ENCODE assay signal across 22 cellular contexts in the genomic region with DNA sequence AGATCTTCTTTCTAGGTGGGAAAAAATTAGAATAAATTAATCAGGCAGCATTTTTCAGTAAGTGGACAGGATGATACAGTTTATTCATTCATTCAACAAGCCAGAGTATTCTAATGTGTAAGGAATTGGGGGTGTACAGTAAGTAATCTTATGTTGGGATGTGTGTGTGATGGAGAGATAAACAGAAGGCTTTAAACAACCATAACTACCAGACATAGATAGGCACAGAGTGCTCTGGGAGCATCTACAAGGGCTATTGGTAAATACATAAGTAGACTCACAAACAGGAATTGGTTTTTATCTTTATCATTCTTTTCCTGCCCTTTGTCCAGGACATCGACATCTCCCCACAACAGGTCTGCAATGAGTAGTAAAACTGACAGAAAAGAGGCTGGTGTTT. TPM values are rescaled to one million over a fixed set of nuclear protein-coding genes. Genes with fewer than 3 reads are reported as not detected.
DNase-seq lines count a peak whose midpoint lies in the region; ATAC-seq lines count a peak whose summit lies in the region.
"Had no signal": no experiment of that assay in that cellular context is flagged by ENCODE, and none has a peak within 500 bp of the region (broad histone marks: within the 10 kb centered on the region; RNA-seq: fewer than 3 reads in every experiment).

No MANE protein-coding gene starts in this region.

- H3K36me3 ChIP-seq in CD8-positive, alpha-beta memory T cell (ENCODE audit: insufficient read depth, low read length), result no peaks in the 10 kb centered on the region
- H3K36me3 ChIP-seq: HAP-1, heart right ventricle had no signal

- POLR2A ChIA-PET in activated CD4-positive, alpha-beta T cell treated with anti-CD3 and anti-CD28 coated beads, Interleukin-2, amount 10 ng/mL, durations not matched to agents 7 days and 5 days (lab: Charles Lee), result interaction anchor here (0.6 kb wide), 1 partner anchor 37 kb away, joined by 3 read pairs; no protein-coding TSS in a partner anchor
- POLR2A ChIA-PET in CD8-positive, alpha-beta memory T cell (lab: Charles Lee), result no interaction called here
- POLR2A ChIA-PET in naive thymus-derived CD8-positive, alpha-beta T cell (lab: Charles Lee), result no interaction called here

- peaks cover 21% of the 10 kb centered on the region for H3K4me1 Mint-ChIP-seq in activated CD4-positive, alpha-beta T cell treated with anti-CD3 and anti-CD28 coated beads, Interleukin-2, amount 10 ng/mL, durations not matched to agents 7 days and 5 days
- H3K4me1 Mint-ChIP-seq in CD8-positive, alpha-beta memory T cell, result peaks cover 11 to 14% (median 13%) of the 10 kb centered on the region in 3 donors
- peaks cover 28% of the 10 kb centered on the region for H3K4me1 Mint-ChIP-seq in activated naive CD8-positive, alpha-beta T cell (ENCODE audit: low read depth)
- H3K4me1 Mint-ChIP-seq in naive thymus-derived CD8-positive, alpha-beta T cell, result peaks cover 5 to 16% (median 12%) of the 10 kb centered on the region in 4 donors

- no peaks in the 10 kb centered on the region for H3K9me3 Mint-ChIP-seq in activated CD4-positive, alpha-beta T cell treated with anti-CD3 and anti-CD28 coated beads, Interleukin-2, amount 10 ng/mL, durations not matched to agents 7 days and 5 days
- H3K9me3 Mint-ChIP-seq in CD8-positive, alpha-beta memory T cell, result no peaks in the 10 kb centered on the region
- no peaks in the 10 kb centered on the region for H3K9me3 Mint-ChIP-seq in activated naive CD8-positive, alpha-beta T cell (ENCODE audit: low read depth)
- no peaks in the 10 kb centered on the region for H3K9me3 Mint-ChIP-seq in naive thymus-derived CD8-positive, alpha-beta T cell
- H3K9me3 Mint-ChIP-seq: brain, memory B cell had no signal

- H3K27me3 ChIP-seq in CD8-positive, alpha-beta memory T cell (ENCODE audit: insufficient read depth, low read length, poor library complexity, severe bottlenecking), result no peaks in the 10 kb centered on the region
- H3K27me3 ChIP-seq: heart right ventricle had no signal

- ATAC-seq in naive thymus-derived CD8-positive, alpha-beta T cell, result peak in 1 of 2 donors; percentile 5
- ATAC-seq in GM18858 (IDR thresholded peaks at IDR 0.05; ENCODE audit: unreplicated experiment), result no peak
- ATAC-seq: heart right ventricle, left cardiac atrium, psoas muscle had no signal

- peak overlapping the region; percentile 28 for H3K4me3 ChIP-seq in CD8-positive, alpha-beta memory T cell (ENCODE audit: low read length)
- H3K4me3 ChIP-seq: HAP-1, heart right ventricle, PC-9, psoas muscle had no signal

- DNase-seq in activated CD4-positive, alpha-beta T cell treated with anti-CD3 and anti-CD28 coated beads, Interleukin-2, amount 10 ng/mL, durations not matched to agents 7 days and 5 days, result no peak
- DNase-seq in activated CD4-positive, alpha-beta T cell treated with anti-CD3 and anti-CD28 coated beads, Interleukin-2, amount 50 U/mL, for 48 hours, result no peak
- no peak for DNase-seq in CD8-positive, alpha-beta memory T cell
- DNase-seq in naive thymus-derived CD8-positive, alpha-beta T cell, result no peak
- no peak for DNase-seq in activated CD4-positive, CD25-positive, alpha-beta regulatory T cell treated with anti-CD3 and anti-CD28 coated beads, Interleukin-2, amount 50 U/mL, for 72 hours
- DNase-seq in DMS79 (lab: John Stamatoyannopoulos, UW), result no peak
- DNase-seq: EL; foreskin fibroblast; heart right ventricle; Karpas-422; left cardiac atrium; NCI-H1436 treated with DMSO at 0.1 percent for 48 hours; NCI-H510A treated with DMSO at 0.1 percent for 48 hours; NK-92 treated with Interleukin-12 subunit alpha and Interleukin-12 subunit beta, amount 100 ng/mL, for 24 hours; PC-9; psoas muscle; Right ventricle myocardium superior had no signal

- peak overlapping the region; percentile 76 for H3K27ac Mint-ChIP-seq in activated CD4-positive, alpha-beta T cell treated with anti-CD3 and anti-CD28 coated beads, Interleukin-2, amount 10 ng/mL, durations not matched to agents 7 days and 5 days
- peak overlapping the region in 5 of 8 donors; percentile 1 to 83 (median 32) for H3K27ac Mint-ChIP-seq in CD8-positive, alpha-beta memory T cell
- peak overlapping the region; percentile 54 for H3K27ac Mint-ChIP-seq in activated naive CD8-positive, alpha-beta T cell
- peak overlapping the region in 8 of 10 donors; percentile 1 to 70 (median 36) for H3K27ac Mint-ChIP-seq in naive thymus-derived CD8-positive, alpha-beta T cell
- H3K27ac Mint-ChIP-seq: brain, memory B cell had no signal

- H3K27me3 Mint-ChIP-seq in activated CD4-positive, alpha-beta T cell treated with anti-CD3 and anti-CD28 coated beads, Interleukin-2, amount 10 ng/mL, durations not matched to agents 7 days and 5 days, result no peaks in the 10 kb centered on the region
- H3K27me3 Mint-ChIP-seq in CD8-positive, alpha-beta memory T cell, result no peaks in the 10 kb centered on the region
- H3K27me3 Mint-ChIP-seq in activated naive CD8-positive, alpha-beta T cell, result no peaks in the 10 kb centered on the region
- peaks cover 0 to 2% (median 0%) of the 10 kb centered on the region in 5 donors for H3K27me3 Mint-ChIP-seq in naive thymus-derived CD8-positive, alpha-beta T cell
- H3K27me3 Mint-ChIP-seq: brain had no signal

- peaks cover 3% of the 10 kb centered on the region for H3K36me3 Mint-ChIP-seq in activated CD4-positive, alpha-beta T cell treated with anti-CD3 and anti-CD28 coated beads, Interleukin-2, amount 10 ng/mL, durations not matched to agents 7 days and 5 days (ENCODE audit: low read depth)
- H3K36me3 Mint-ChIP-seq in CD8-positive, alpha-beta memory T cell, result no peaks in the 10 kb centered on the region
- H3K36me3 Mint-ChIP-seq in activated naive CD8-positive, alpha-beta T cell, result no peaks in the 10 kb centered on the region
- H3K36me3 Mint-ChIP-seq in naive thymus-derived CD8-positive, alpha-beta T cell, result no peaks in the 10 kb centered on the region
- H3K36me3 Mint-ChIP-seq: memory B cell had no signal

- CTCF ChIA-PET in activated CD4-positive, alpha-beta T cell treated with anti-CD3 and anti-CD28 coated beads, Interleukin-2, amount 10 ng/mL, durations not matched to agents 7 days and 5 days (lab: Charles Lee), result interaction anchor here (0.8 to 1.4 kb wide), 2 partner anchors 8 to 38 kb away, joined by 3 read pairs; no protein-coding TSS in a partner anchor
- CTCF ChIA-PET in CD8-positive, alpha-beta memory T cell (lab: Charles Lee), result no interaction called here

- no peaks in the 10 kb centered on the region for H3K9me3 ChIP-seq in CD8-positive, alpha-beta memory T cell (ENCODE audit: low read length)
- H3K9me3 ChIP-seq: HAP-1, heart right ventricle, psoas muscle had no signal

- no peak overlapping the region for H3K27ac ChIP-seq in CD8-positive, alpha-beta memory T cell (ENCODE audit: low read depth, low read length)
- H3K27ac ChIP-seq: heart right ventricle, PC-9, psoas muscle had no signal

- peaks cover 4% of the 10 kb centered on the region for H3K4me1 ChIP-seq in CD8-positive, alpha-beta memory T cell (ENCODE audit: insufficient read depth, low read length)
- H3K4me1 ChIP-seq: heart right ventricle, psoas muscle had no signal

- H3K4me3 Mint-ChIP-seq in activated CD4-positive, alpha-beta T cell treated with anti-CD3 and anti-CD28 coated beads, Interleukin-2, amount 10 ng/mL, durations not matched to agents 7 days and 5 days, result peak overlapping the region; percentile 51
- H3K4me3 Mint-ChIP-seq in CD8-positive, alpha-beta memory T cell, result peak overlapping the region in 6 of 7 donors; percentile 57 to 78 (median 68)
- peak overlapping the region; percentile 66 for H3K4me3 Mint-ChIP-seq in activated naive CD8-positive, alpha-beta T cell
- peak overlapping the region; percentile 55 to 81 (median 74) for H3K4me3 Mint-ChIP-seq in naive thymus-derived CD8-positive, alpha-beta T cell
- H3K4me3 Mint-ChIP-seq: brain, memory B cell had no signal

RNA-seq across cellular contexts. Expression of gene B3GNT5, which starts 28.9 kb away (rescaled TPM):
- under 1 TPM; 0.67 to 0.71 TPM for total RNA-seq in activated CD4-positive, alpha-beta T cell treated with anti-CD3 and anti-CD28 coated beads, Interleukin-2, amount 10 ng/mL, durations not matched to agents 7 days and 5 days
- 10 to 100 TPM in 1 of 2 experiments, 1 to 10 TPM in 1; 10.0 TPM for total RNA-seq in CD8-positive, alpha-beta memory T cell
- not detected for polyA plus RNA-seq in CD8-positive, alpha-beta memory T cell
- not detected for total RNA-seq in naive thymus-derived CD8-positive, alpha-beta T cell
- polyA plus RNA-seq in naive thymus-derived CD8-positive, alpha-beta T cell, result not detected

Comparison
In these comparisons a context has a peak if more than half of its experiments do, and no peak if none do; other contexts are left out.
1. RNA of gene B3GNT5, which starts 28.9 kb away (total RNA-seq): 10.0 TPM in CD8-positive, alpha-beta memory T cell; 0.67 to 0.71 TPM in activated CD4-positive, alpha-beta T cell treated with anti-CD3 and anti-CD28 coated beads, Interleukin-2, amount 10 ng/mL, durations not matched to agents 7 days and 5 days and not detected in naive thymus-derived CD8-positive, alpha-beta T cell; every median in the first group is over 4 times any median in the second.
2. Peak in every context shown above with its lines, with median percentiles within 50 percentile points of each other: H3K27ac Mint-ChIP-seq and H3K4me3 Mint-ChIP-seq.